8 cellular contexts compared by ENCODE assay signal in genomic region chr3:32399030-32399620, GRCh38. TPM values are rescaled to one million over a fixed set of nuclear protein-coding genes. Genes with fewer than 3 reads are reported as not detected.
A peak's percentile ranks its signal among the peaks of the same experiment; 100 is the strongest.
DNase-seq lines count a peak whose midpoint lies in the region; ATAC-seq and TF ChIP-seq lines count a peak whose summit lies in the region.

No MANE protein-coding gene starts in this region.

- H3K4me1 Mint-ChIP-seq in Caco-2 (ENCODE audit: low read depth, unreplicated experiment), result peaks cover 19% of the 10 kb centered on the region

- intact Hi-C loops in Caco-2 (cut with micrococcal nuclease; ENCODE audit: unreplicated experiment), result loop anchor here (1.0 to 5.0 kb wide), 3 partner anchors 52 to 222 kb away; no protein-coding TSS in a partner anchor

- H3K9me3 ChIP-seq in Caco-2 (no peaks in the 10 kb centered on the region), hepatocyte (ENCODE audit: low read depth) (no peaks in the 10 kb centered on the region)

- H3K79me2 ChIP-seq in hepatocyte, result peaks cover 53% of the 10 kb centered on the region

- H3K27ac ChIP-seq in 22Rv1 (no peak overlapping the region), hepatocyte (no peak overlapping the region)

- WGBS in hepatocyte (ENCODE audit: low lambda C conversion rate, missing lambda C conversion rate), result 48% methylated on average over 2 of the region's 2 CpGs

- no peaks in the 10 kb centered on the region for H3K9me2 ChIP-seq in hepatocyte (replicated peaks; ENCODE audit: insufficient read depth)

- DNase-seq in Caco-2 (peak in 1 of 2 experiments; percentile 65), MV-4-11 (lab: John Stamatoyannopoulos, UW) (peak; percentile 57), hepatocyte (ENCODE audit: low spot score) (peak; percentile 67), stromal cell of bone marrow (ENCODE audit: low read depth) (peak; percentile 37)
- peak in 1 of 2 donors; percentile 69 for DNase-seq in activated naive CD4-positive, alpha-beta T cell treated with anti-CD3 and anti-CD28 coated beads, Interleukin-2, amount 50 U/mL, for 72 hours (ENCODE audit: low spot score in 2 of 2)

- no peaks in the 10 kb centered on the region for H4K20me1 ChIP-seq in hepatocyte (ENCODE audit: insufficient read depth, poor library complexity, severe bottlenecking)

- no peak overlapping the region for H3K4me3 Mint-ChIP-seq in Caco-2 (ENCODE audit: unreplicated experiment)

- H3K4me3 ChIP-seq in Caco-2 (ENCODE audit: low read depth, low read length), result no peak overlapping the region
- H3K4me3 ChIP-seq in hepatocyte, result no peak overlapping the region

- H3K9me3 Mint-ChIP-seq in Caco-2 (ENCODE audit: unreplicated experiment), result no peaks in the 10 kb centered on the region
- no peaks in the 10 kb centered on the region for H3K9me3 Mint-ChIP-seq in activated naive CD4-positive, alpha-beta T cell treated with anti-CD3 and anti-CD28 coated beads, Interleukin-2, amount 50 U/mL, for 72 hours

- H3K27me3 Mint-ChIP-seq in Caco-2 (ENCODE audit: insufficient read depth, unreplicated experiment), result no peaks in the 10 kb centered on the region

- TF ChIP-seq CTCF in 22Rv1 (IDR thresholded peaks at IDR 0.05) (peak; percentile 86), Caco-2 (IDR thresholded peaks at IDR 0.05; ENCODE audit: insufficient read depth in 1 of 2, low read depth in 1 of 2, low read length in 1 of 2, severe bottlenecking in 1 of 2, unreplicated experiment in 1 of 2) (peak; percentile 47 to 56), hepatocyte (IDR thresholded peaks at IDR 0.05; ENCODE audit: poor library complexity) (peak; percentile 59)

- H2AFZ ChIP-seq in hepatocyte, result no peak overlapping the region

- H3K36me3 ChIP-seq in Caco-2 (ENCODE audit: control insufficient read depth, insufficient read depth, low read length) (no peaks in the 10 kb centered on the region), hepatocyte (replicated peaks; ENCODE audit: insufficient read depth, low read depth) (no peaks in the 10 kb centered on the region)

- no TSS peak for BruUV-seq in Caco-2 (replicated peaks; lab: Mats Ljungman, UMichigan)

- H3K27me3 ChIP-seq in Caco-2 (replicated peaks; ENCODE audit: control insufficient read depth, insufficient read depth, low read length) (no peaks in the 10 kb centered on the region), hepatocyte (no peaks in the 10 kb centered on the region)

- CTCF ChIA-PET in Caco-2 (lab: Charles Lee), result no interaction called here

- H3K36me3 Mint-ChIP-seq in Caco-2 (ENCODE audit: insufficient read depth, unreplicated experiment), result peaks cover 32% of the 10 kb centered on the region
- peaks cover 0 to 16% of the 10 kb centered on the region in 2 donors for H3K36me3 Mint-ChIP-seq in activated naive CD4-positive, alpha-beta T cell treated with anti-CD3 and anti-CD28 coated beads, Interleukin-2, amount 50 U/mL, for 72 hours

- H3K4me2 ChIP-seq in hepatocyte, result no peak overlapping the region

- H3K27ac Mint-ChIP-seq in Caco-2 (ENCODE audit: unreplicated experiment), result no peak overlapping the region
- peak overlapping the region; percentile 62 to 89 for H3K27ac Mint-ChIP-seq in activated naive CD4-positive, alpha-beta T cell treated with anti-CD3 and anti-CD28 coated beads, Interleukin-2, amount 50 U/mL, for 72 hours

- POLR2A ChIA-PET in Caco-2 (lab: Charles Lee), result no interaction called here

- H3K4me1 ChIP-seq in Caco-2, result peaks cover 15% of the 10 kb centered on the region; the same call in 1 of the 2 replicates
- H3K4me1 ChIP-seq in hepatocyte (ENCODE audit: insufficient read depth), result peaks cover 8% of the 10 kb centered on the region

- peak; percentile 39 to 46 for ATAC-seq in activated naive CD4-positive, alpha-beta T cell treated with anti-CD3 and anti-CD28 coated beads, Interleukin-2, amount 50 U/mL, for 72 hours
- no peak for ATAC-seq in GM21526 (IDR thresholded peaks at IDR 0.05; ENCODE audit: low FRiP score, unreplicated experiment)
- no peak for ATAC-seq in GM19351 (IDR thresholded peaks at IDR 0.05; ENCODE audit: unreplicated experiment)

RNA-seq across cellular contexts. Expression of gene CMTM7, which starts 7.5 kb away (rescaled TPM):
- 27.0 and 37.8 TPM in 2 replicates for total RNA-seq in Caco-2 (2022)
- total RNA-seq in activated naive CD4-positive, alpha-beta T cell treated with anti-CD3 and anti-CD28 coated beads, Interleukin-2, amount 50 U/mL, for 72 hours, result 10 to 100 TPM; 34.2 to 59.9 TPM
- 6.1 and 11.4 TPM in 2 replicates for total RNA-seq in hepatocyte
- 62.5 and 63.0 TPM in 2 replicates for polyA plus RNA-seq in hepatocyte

Comparison
In these comparisons a context has a peak if more than half of its experiments do, and no peak if none do; other contexts are left out.
1. ATAC-seq: peak in activated naive CD4-positive, alpha-beta T cell treated with anti-CD3 and anti-CD28 coated beads, Interleukin-2, amount 50 U/mL, for 72 hours (2 of 2); none in GM21526 (single experiment) and GM19351 (single experiment).
2. Peak in every context shown above with its lines, with median percentiles within 50 percentile points of each other: CTCF ChIP-seq.